Comparison of ENCODE assay signal across 1 cellular context in genomic region chr17:67639997-67640396, GRCh38.
TF ChIP-seq lines count a peak whose summit lies in the region.

No MANE protein-coding gene starts in this region.

TF ChIP-seq in GM23338, 12 proteins besides CTCF, POLR2A, EP300 and RAD21:
- TF ChIP-seq ZNF462 (CRISPR knock-in tag; IDR thresholded peaks at IDR 0.05): no peak
TF ChIP-seq in GM23338: peak in this region for 0.
